31 cellular contexts compared by ENCODE assay signal in genomic region chr2:109595644-109596043, GRCh38.
"Had no signal": no experiment of that assay in that cellular context is flagged by ENCODE, and none has a peak within 500 bp of the region (broad histone marks: within the 10 kb centered on the region; RNA-seq: fewer than 3 reads in every experiment).

No MANE protein-coding gene starts in this region.

- H3K27ac ChIP-seq: KMS-11, Peyer's patch, WERI-Rb-1 had no signal

- H3K9me3 ChIP-seq: Peyer's patch had no signal

- DNase-seq: activated CD4-positive, alpha-beta memory T cell treated with anti-CD3 and anti-CD28 coated beads, Interleukin-2, amount 10 ng/mL, durations not matched to agents 7 days and 5 days; activated CD4-positive, alpha-beta T cell treated with anti-CD3 and anti-CD28 coated beads for 1 hour; activated CD4-positive, alpha-beta T cell treated with anti-CD3 and anti-CD28 coated beads for 48 hours; activated CD4-positive, CD25-positive, alpha-beta regulatory T cell; activated effector memory CD4-positive, alpha-beta T cell treated with anti-CD3 and anti-CD28 coated beads, Interleukin-2, amount 50 U/mL, for 16 hours; activated naive CD4-positive, alpha-beta T cell; activated naive CD4-positive, alpha-beta T cell treated with anti-CD3 and anti-CD28 coated beads, Interleukin-2, amount 50 U/mL, for 16 hours; activated naive CD8-positive, alpha-beta T cell treated with anti-CD3 and anti-CD28 coated beads for 36 hours; activated T-cell treated with anti-CD3 and anti-CD28 coated beads, Interleukin-2, amount 50 U/mL, for 1 hour; activated T-cell treated with anti-CD3 and anti-CD28 coated beads, Interleukin-2, amount 50 U/mL, for 72 hours; amniotic stem cell; aorta; NCI-H1092 treated with DMSO at 0.1 percent for 48 hours; NCI-H1417; NCI-H146; NCI-H187; NCI-H2029 treated with DMSO at 0.1 percent for 48 hours; NCI-H2107; NCI-H2171; NCI-H510A; NCI-H748 treated with DMSO at 0.1 percent for 48 hours; NK-92 treated with Interleukin-12 subunit alpha and Interleukin-12 subunit beta, amount 100 ng/mL, for 24 hours; PC-3; Peyer's patch; T-cell; T-helper 17 cell; T-helper 9 cell; WERI-Rb-1 had no signal

- H3K4me1 ChIP-seq: Peyer's patch had no signal

- H3K4me2 ChIP-seq: KMS-11 had no signal

- H3K36me3 Mint-ChIP-seq: activated naive CD8-positive, alpha-beta T cell treated with anti-CD3 and anti-CD28 coated beads for 36 hours; T-cell had no signal

- H3K27me3 ChIP-seq: Peyer's patch had no signal

- H3K36me3 ChIP-seq: WERI-Rb-1 had no signal

- H3K4me3 Mint-ChIP-seq: activated CD4-positive, alpha-beta memory T cell treated with anti-CD3 and anti-CD28 coated beads, Interleukin-2, amount 10 ng/mL, durations not matched to agents 7 days and 5 days; activated naive CD8-positive, alpha-beta T cell treated with anti-CD3 and anti-CD28 coated beads for 36 hours; activated T-cell treated with anti-CD3 and anti-CD28 coated beads, Interleukin-2, amount 50 U/mL, for 72 hours; activated T-helper 17 cell treated with anti-CD3 and anti-CD28 coated beads, Interleukin-2, amount 50 U/mL, for 72 hours; T-cell; T-helper 17 cell had no signal

- H3K4me3 ChIP-seq: Peyer's patch had no signal

- H3K27ac Mint-ChIP-seq: activated CD4-positive, alpha-beta memory T cell treated with anti-CD3 and anti-CD28 coated beads, Interleukin-2, amount 10 ng/mL, durations not matched to agents 7 days and 5 days; activated naive CD8-positive, alpha-beta T cell treated with anti-CD3 and anti-CD28 coated beads for 36 hours; activated T-cell treated with anti-CD3 and anti-CD28 coated beads, Interleukin-2, amount 50 U/mL, for 72 hours; activated T-helper 17 cell treated with anti-CD3 and anti-CD28 coated beads, Interleukin-2, amount 50 U/mL, for 72 hours; T-cell; T-helper 17 cell had no signal

- H3K4me1 Mint-ChIP-seq: activated CD4-positive, alpha-beta memory T cell treated with anti-CD3 and anti-CD28 coated beads, Interleukin-2, amount 10 ng/mL, durations not matched to agents 7 days and 5 days; activated naive CD8-positive, alpha-beta T cell treated with anti-CD3 and anti-CD28 coated beads for 36 hours; activated T-helper 17 cell treated with anti-CD3 and anti-CD28 coated beads, Interleukin-2, amount 50 U/mL, for 72 hours; T-cell; T-helper 17 cell had no signal

- H3K9me3 Mint-ChIP-seq: activated CD4-positive, alpha-beta memory T cell treated with anti-CD3 and anti-CD28 coated beads, Interleukin-2, amount 10 ng/mL, durations not matched to agents 7 days and 5 days; activated naive CD8-positive, alpha-beta T cell treated with anti-CD3 and anti-CD28 coated beads for 36 hours; activated T-cell treated with anti-CD3 and anti-CD28 coated beads, Interleukin-2, amount 50 U/mL, for 72 hours; activated T-helper 17 cell treated with anti-CD3 and anti-CD28 coated beads, Interleukin-2, amount 50 U/mL, for 72 hours; T-cell had no signal

- H3K9ac ChIP-seq: KMS-11 had no signal

- ATAC-seq: activated T-cell treated with anti-CD3 and anti-CD28 coated beads, Interleukin-2, amount 50 U/mL, for 72 hours; activated T-helper 17 cell treated with anti-CD3 and anti-CD28 coated beads, Interleukin-2, amount 50 U/mL, for 72 hours; PC-3; Right ventricle myocardium inferior; T-cell; T-helper 17 cell had no signal
